ENCODE assay signal across 9 cellular contexts in genomic region chr2:231665208-231665921, GRCh38. TPM values are rescaled to one million over a fixed set of nuclear protein-coding genes. Genes with fewer than 3 reads are reported as not detected.
DNase-seq lines count a peak whose midpoint lies in the region; ATAC-seq and TF ChIP-seq lines count a peak whose summit lies in the region.
"Had no signal": no experiment of that assay in that cellular context is flagged by ENCODE, and none has a peak within 500 bp of the region (broad histone marks: within the 10 kb centered on the region; RNA-seq: fewer than 3 reads in every experiment).

No MANE protein-coding gene starts in this region.

- H3K4me3 ChIP-seq in brain microvascular endothelial cell (ENCODE audit: low read depth, low read length) (no peak overlapping the region), muscle layer of colon (ENCODE audit: low read depth in 1 of 2, low read length in 2 of 2) (no peak overlapping the region), upper lobe of right lung (peak overlapping the region; percentile 61)

- no peaks in the 10 kb centered on the region for H3K36me3 ChIP-seq in brain microvascular endothelial cell (replicated peaks)
- no peaks in the 10 kb centered on the region for H3K36me3 ChIP-seq in muscle layer of colon (ENCODE audit: insufficient read depth, low read length)
- H3K36me3 ChIP-seq in upper lobe of right lung: no peaks in the 10 kb centered on the region

- TF ChIP-seq CTCF in brain microvascular endothelial cell (IDR thresholded peaks at IDR 0.05; ENCODE audit: low read depth, low read length, missing control alignments) (no peak), upper lobe of right lung (IDR thresholded peaks at IDR 0.05) (no peak)

- H3K27ac ChIP-seq in brain microvascular endothelial cell (peak overlapping the region; percentile 92), muscle layer of colon (ENCODE audit: low read depth, low read length) (peak overlapping the region; percentile 99), upper lobe of right lung (peak overlapping the region; percentile 97)

- ATAC-seq in upper lobe of right lung: no peak

- in situ Hi-C loops in brain microvascular endothelial cell (cut with HindIII; ENCODE audit: low pct_ligation_motif_present, low sequenced_read_pairs): no loop called here

- no peak overlapping the region for H3K9ac ChIP-seq in muscle layer of colon (ENCODE audit: low read length)

- peaks cover 35% of the 10 kb centered on the region for H3K4me1 ChIP-seq in muscle layer of colon (ENCODE audit: insufficient read depth, low read length)
- peaks cover 31% of the 10 kb centered on the region for H3K4me1 ChIP-seq in upper lobe of right lung

- H3K9me3 ChIP-seq in muscle layer of colon (ENCODE audit: low read length): no peaks in the 10 kb centered on the region
- no peaks in the 10 kb centered on the region for H3K9me3 ChIP-seq in upper lobe of right lung

- DNase-seq in activated CD8-positive, alpha-beta memory T cell treated with anti-CD3 and anti-CD28 coated beads, Interleukin-2, amount 50 U/mL, for 48 hours: peak; percentile 54
- DNase-seq in activated CD8-positive, alpha-beta memory T cell treated with anti-CD3 and anti-CD28 coated beads for 24 hours: no peak
- no peak for DNase-seq in brain microvascular endothelial cell
- DNase-seq in upper lobe of right lung: no peak
- no peak for DNase-seq in NCI-H2081 (lab: John Stamatoyannopoulos, UW)
- no peak for DNase-seq in NCI-H345 (lab: John Stamatoyannopoulos, UW)
- no peak for DNase-seq in RPMI8226
- DNase-seq: activated naive CD4-positive, alpha-beta T cell had no signal

- H3K27me3 ChIP-seq in brain microvascular endothelial cell (replicated peaks): no peaks in the 10 kb centered on the region
- no peaks in the 10 kb centered on the region for H3K27me3 ChIP-seq in muscle layer of colon (ENCODE audit: control insufficient read depth in 1 of 2, insufficient read depth in 2 of 2, low read length in 2 of 2)
- no peaks in the 10 kb centered on the region for H3K27me3 ChIP-seq in upper lobe of right lung

- intact Hi-C loops in upper lobe of right lung (cut with DNase I): no loop called here

RNA-seq across cellular contexts. Expression of gene PTMA, which starts 43.0 kb away (rescaled TPM):
- total RNA-seq in upper lobe of right lung: 744 TPM
